ENCODE assay signal across 8 cellular contexts in the genomic region with DNA sequence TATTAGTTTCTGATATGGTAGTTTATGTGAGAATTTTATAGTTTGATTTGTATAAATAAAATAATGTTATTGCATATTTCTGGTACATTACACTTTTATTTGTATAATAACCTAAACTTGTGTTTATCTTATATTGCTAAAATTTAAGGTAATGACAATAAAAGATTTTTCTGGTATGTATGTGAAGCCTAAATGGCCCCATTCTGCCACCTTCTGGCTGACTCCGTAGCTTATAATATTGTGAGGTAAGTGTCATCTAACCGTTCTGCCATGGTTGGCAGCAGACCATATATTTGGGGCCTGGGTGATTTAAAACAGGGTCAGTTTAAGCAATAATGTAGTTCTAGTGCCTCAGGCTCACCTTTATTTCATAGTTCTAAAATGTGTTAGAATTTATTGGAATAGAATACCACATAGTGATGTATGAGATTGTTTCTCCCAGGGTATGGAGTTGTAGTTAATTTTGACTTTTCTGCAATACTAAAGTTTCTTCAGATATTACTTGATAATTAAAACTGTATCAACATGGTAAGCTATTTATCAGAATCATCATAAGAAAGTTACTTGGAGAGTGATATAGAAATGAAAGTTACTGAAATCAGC. TPM values are rescaled to one million over a fixed set of nuclear protein-coding genes. Genes with fewer than 3 reads are reported as not detected.
DNase-seq lines count a peak whose midpoint lies in the region; ATAC-seq, FAIRE-seq and TF ChIP-seq lines count a peak whose summit lies in the region.

No MANE protein-coding gene starts in this region.

- no peaks in the 10 kb centered on the region for H3K9me3 ChIP-seq in OCI-LY7 (ENCODE audit: low read length)
- H3K9me3 ChIP-seq in heart left ventricle: no peaks in the 10 kb centered on the region
- H3K9me3 ChIP-seq in small intestine (ENCODE audit: control insufficient read depth, low read depth): no peaks in the 10 kb centered on the region

- H4K20me1 ChIP-seq in OCI-LY7 (ENCODE audit: insufficient read depth, low read length): peaks cover 4% of the 10 kb centered on the region; the same call in 1 of the 2 replicates

- no peaks in the 10 kb centered on the region for H3K36me3 ChIP-seq in OCI-LY7 (ENCODE audit: insufficient read depth, low read length)
- H3K36me3 ChIP-seq in heart left ventricle: no peaks in the 10 kb centered on the region
- no peaks in the 10 kb centered on the region for H3K36me3 ChIP-seq in small intestine (ENCODE audit: control insufficient read depth in 2 of 2, insufficient read depth in 2 of 2, low read length in 2 of 2)

- peak; percentile 77 for ATAC-seq in GM18511 (IDR thresholded peaks at IDR 0.05; ENCODE audit: unreplicated experiment)
- peak; percentile 69 for ATAC-seq in HG03520 (IDR thresholded peaks at IDR 0.05; ENCODE audit: unreplicated experiment)
- peak; percentile 45 to 78 (median 48) for ATAC-seq in heart left ventricle
- ATAC-seq in GM19395 (IDR thresholded peaks at IDR 0.05; ENCODE audit: unreplicated experiment): no peak

- no peak overlapping the region for H2AFZ ChIP-seq in OCI-LY7 (ENCODE audit: low read length)

- H3K4me3 ChIP-seq in OCI-LY7 (ENCODE audit: low read depth, low read length, poor library complexity, severe bottlenecking): no peak overlapping the region
- H3K4me3 ChIP-seq in heart left ventricle: no peak overlapping the region
- no peak overlapping the region for H3K4me3 ChIP-seq in small intestine (ENCODE audit: low read depth in 1 of 2, low read length in 2 of 2)

- no peak for TF ChIP-seq POLR2A in heart left ventricle (IDR thresholded peaks at IDR 0.05)

- intact Hi-C loops in OCI-LY7 (cut with micrococcal nuclease; ENCODE audit: unreplicated experiment) (loop anchor here (1.0 to 2.0 kb wide), 2 partner anchors 192 to 218 kb away; no protein-coding TSS in a partner anchor), heart left ventricle (cut with DNase I) (loop anchor here in 9 of 10 donors (1.0 to 10.0 kb wide), 6 partner anchors 128 to 482 kb away; partner anchors contain the start of gene TTLL7 (in 2 of the 9))

- H3K79me2 ChIP-seq in OCI-LY7 (ENCODE audit: insufficient read depth, low read depth, low read length): no peaks in the 10 kb centered on the region

- DNase-seq in AG08395 (ENCODE audit: low spot score): peak; percentile 39
- DNase-seq in OCI-LY7 (ENCODE audit: low spot score): peak; percentile 60
- DNase-seq in activated gamma-delta T cell treated with anti-CD3 and anti-CD28 coated beads, Interleukin-2, amount 50 U/mL, for 16 hours (ENCODE audit: low read depth): peak; percentile 25
- DNase-seq in heart left ventricle: peak in 4 of 5 donors; percentile 15 to 32 (median 31)
- DNase-seq in small intestine: peak; percentile 45

- TF ChIP-seq CTCF in OCI-LY7 (conservative IDR thresholded peaks at IDR 0.05; ENCODE audit: low read length) (peak; percentile 91), heart left ventricle (IDR thresholded peaks at IDR 0.05) (peak; percentile 34 to 74 (median 61))

- H3K4me1 ChIP-seq in OCI-LY7 (ENCODE audit: insufficient read depth, low read length, poor library complexity, severe bottlenecking) (no peaks in the 10 kb centered on the region), heart left ventricle (peaks cover 0 to 21% (median 0%) of the 10 kb centered on the region in 12 donors), small intestine (ENCODE audit: control insufficient read depth in 2 of 2, insufficient read depth in 1 of 2, low read depth in 1 of 2, low read length in 1 of 2) (no peaks in the 10 kb centered on the region)

- H3K27me3 ChIP-seq in heart left ventricle (no peaks in the 10 kb centered on the region), small intestine (ENCODE audit: control insufficient read depth in 2 of 2, insufficient read depth in 2 of 2, low read length in 2 of 2) (no peaks in the 10 kb centered on the region)

- FAIRE-seq in small intestine (lab: Jason Lieb, UNC): peak; percentile 86

- H3K27ac ChIP-seq in OCI-LY7 (ENCODE audit: low read depth, low read length, poor library complexity, severe bottlenecking) (no peak overlapping the region), heart left ventricle (no peak overlapping the region), small intestine (ENCODE audit: low read depth in 1 of 2, low read length in 1 of 2) (no peak overlapping the region)

- H3K4me2 ChIP-seq in OCI-LY7 (ENCODE audit: low read length): no peak overlapping the region

- CTCF ChIA-PET in OCI-LY7 (lab: Charles Lee; ENCODE audit: unreplicated experiment): no interaction called here

- 4 to 9% (median 6%) methylated on average over 2 of the region's 2 CpGs for WGBS in heart left ventricle, 4 donors
- WGBS in small intestine, 3 donors: 3 to 7% (median 4%) methylated on average over 2 of the region's 2 CpGs

- no peaks in the 10 kb centered on the region for H3K9me2 ChIP-seq in OCI-LY7 (ENCODE audit: insufficient read depth, low read length)

- BruUV-seq in OCI-LY7 (replicated peaks; lab: Mats Ljungman, UMichigan): no TSS peak

- POLR2A ChIA-PET in OCI-LY7 (lab: Charles Lee): no interaction called here

RNA-seq across cellular contexts. Expression of gene PRKACB, which starts 21.2 kb away (rescaled TPM):
- total RNA-seq in OCI-LY7 (2014; rRNA removed; shearing (Covaris generic)): 14.1 and 16.6 TPM in 2 replicates
- 38.5 and 40.3 TPM in 2 replicates for total RNA-seq in OCI-LY7 (2022)
- total RNA-seq in heart left ventricle: 10 to 100 TPM; 16.6 to 52.3 (median 41.1) TPM
- 10 to 100 TPM in 1 of 2 donors, 1 to 10 TPM in 1; 8.7 to 19.9 TPM for polyA plus RNA-seq in heart left ventricle
- polyA plus RNA-seq in small intestine: 1 to 10 TPM; 1.8 to 9.2 (median 5.4) TPM
